12 cellular contexts compared by ENCODE assay signal in the genomic region with DNA sequence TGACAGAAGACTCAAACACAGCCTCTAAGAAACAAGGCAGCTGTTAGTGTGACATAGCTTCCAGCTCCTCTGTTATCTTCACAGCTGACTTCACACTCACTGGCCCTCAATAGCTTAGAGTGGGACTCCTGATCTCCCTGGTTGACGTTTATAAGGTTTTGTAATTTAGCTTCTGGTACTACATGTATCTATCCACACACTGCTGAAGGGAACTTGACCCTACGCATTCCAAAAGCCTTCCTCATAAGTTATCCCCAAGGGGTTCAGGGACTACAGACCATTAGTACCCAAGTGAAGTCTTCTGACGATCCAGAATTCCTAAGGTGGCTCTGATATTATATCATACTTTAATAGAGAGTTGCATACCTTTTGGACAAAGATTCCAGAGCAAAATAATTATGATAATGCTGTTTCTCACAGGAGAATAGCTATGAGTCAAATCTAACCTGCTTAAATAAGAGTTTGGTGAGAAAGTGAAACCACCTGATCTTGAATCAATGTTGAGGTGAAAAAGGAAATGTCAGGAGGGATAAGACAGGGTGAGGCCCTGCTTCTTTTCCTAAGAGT. TPM values are rescaled to one million over a fixed set of nuclear protein-coding genes. Genes with fewer than 3 reads are reported as not detected.
DNase-seq lines count a peak whose midpoint lies in the region; ATAC-seq and TF ChIP-seq lines count a peak whose summit lies in the region.
"Had no signal": no experiment of that assay in that cellular context is flagged by ENCODE, and none has a peak within 500 bp of the region (broad histone marks: within the 10 kb centered on the region; RNA-seq: fewer than 3 reads in every experiment).

No MANE protein-coding gene starts in this region.

- H3K9me3 Mint-ChIP-seq in MCF 10A (ENCODE audit: unreplicated experiment) = no peaks in the 10 kb centered on the region

- WGBS in ovary, 3 donors = 38 to 43% (median 41%) methylated on average over 3 of the region's 3 CpGs

- peaks cover 6% of the 10 kb centered on the region for H3K36me3 Mint-ChIP-seq in MCF 10A (ENCODE audit: insufficient read depth, unreplicated experiment)

- ATAC-seq in upper lobe of right lung (peak; percentile 28), GM19023 (IDR thresholded peaks at IDR 0.05; ENCODE audit: unreplicated experiment) (no peak)

- H3K27ac Mint-ChIP-seq in MCF 10A (ENCODE audit: low read depth, unreplicated experiment) = peak overlapping the region; percentile 68

- POLR2A ChIA-PET in MCF 10A (lab: Yijun Ruan, JAX) = interaction anchor here (1.0 to 1.8 kb wide), 3 partner anchors 9 to 99 kb away, joined by 3 to 7 read pairs (median 5); no protein-coding TSS in a partner anchor

- no TSS peak for BruUV-seq in MCF 10A (replicated peaks; lab: Mats Ljungman, UMichigan)

- H3K36me3 ChIP-seq in breast epithelium (no peaks in the 10 kb centered on the region), upper lobe of right lung (no peaks in the 10 kb centered on the region), ovary (no peaks in the 10 kb centered on the region)
- H3K36me3 ChIP-seq: uterus had no signal

- no peaks in the 10 kb centered on the region for H3K4me1 ChIP-seq in breast epithelium
- no peaks in the 10 kb centered on the region for H3K4me1 ChIP-seq in upper lobe of right lung
- H3K4me1 ChIP-seq in ovary (ENCODE audit: insufficient read depth) = peaks cover 1% of the 10 kb centered on the region
- H3K4me1 ChIP-seq: uterus had no signal

- H3K4me3 ChIP-seq in breast epithelium (no peak overlapping the region), fibroblast of villous mesenchyme (ENCODE audit: low read depth, low read length) (no peak overlapping the region), upper lobe of right lung (no peak overlapping the region), ovary (no peak overlapping the region)
- H3K4me3 ChIP-seq: BLaER1 treated with 17β-estradiol and CSF1 and Interleukin-3, amounts not matched to agents 10 nM and 100 nM; skin epidermis; uterus had no signal

- H3K27me3 ChIP-seq in breast epithelium (no peaks in the 10 kb centered on the region), upper lobe of right lung (no peaks in the 10 kb centered on the region), ovary (no peaks in the 10 kb centered on the region)
- H3K27me3 ChIP-seq: BLaER1 treated with 17β-estradiol and CSF1 and Interleukin-3, amounts not matched to agents 10 nM and 100 nM; uterus had no signal

- TF ChIP-seq POLR2A in breast epithelium (IDR thresholded peaks at IDR 0.05) = no peak
- TF ChIP-seq POLR2A in ovary (IDR thresholded peaks at IDR 0.05) = no peak

- DNase-seq in MCF 10A (ENCODE audit: unreplicated experiment) (peak; percentile 54), breast epithelium (ENCODE audit: low spot score in 2 of 2) (no peak), RPMI7951 (ENCODE audit: low read depth) (peak; percentile 50), fibroblast of villous mesenchyme (ENCODE audit: low read depth) (peak; percentile 91), upper lobe of right lung (no peak), HK-2 (ENCODE audit: unreplicated experiment) (no peak), ovary (no peak)
- DNase-seq: uterus had no signal

- H3K27me3 Mint-ChIP-seq in MCF 10A (ENCODE audit: insufficient read depth, unreplicated experiment) = no peaks in the 10 kb centered on the region

- CTCF ChIA-PET in MCF 10A (lab: Yijun Ruan, JAX) = interaction anchor here (4.1 kb wide), 1 partner anchor 18 kb away, joined by 24 read pairs; no protein-coding TSS in a partner anchor

- no peak for TF ChIP-seq EP300 in ovary (IDR thresholded peaks at IDR 0.05)

- H3K9me3 ChIP-seq in breast epithelium (no peaks in the 10 kb centered on the region), upper lobe of right lung (no peaks in the 10 kb centered on the region), ovary (no peaks in the 10 kb centered on the region)
- H3K9me3 ChIP-seq: BLaER1 treated with 17β-estradiol and CSF1 and Interleukin-3, amounts not matched to agents 10 nM and 100 nM; uterus had no signal

- peaks cover 14% of the 10 kb centered on the region for H3K4me1 Mint-ChIP-seq in MCF 10A (ENCODE audit: insufficient read depth, unreplicated experiment)

- intact Hi-C loops in MCF 10A (cut with micrococcal nuclease) = no loop called here
- intact Hi-C loops in breast epithelium (cut with DNase I; ENCODE audit: low total_unique reads) = no loop called here
- intact Hi-C loops in upper lobe of right lung (cut with DNase I) = no loop called here
- intact Hi-C loops in ovary (cut with DNase I) = no loop called here

- TF ChIP-seq CTCF in MCF 10A (IDR thresholded peaks at IDR 0.05; ENCODE audit: unreplicated experiment) = no peak
- TF ChIP-seq CTCF in breast epithelium (IDR thresholded peaks at IDR 0.05) = no peak
- no peak for TF ChIP-seq CTCF in fibroblast of villous mesenchyme (IDR thresholded peaks at IDR 0.05; ENCODE audit: insufficient read depth, low read depth, low read length)
- TF ChIP-seq CTCF in upper lobe of right lung (IDR thresholded peaks at IDR 0.05) = no peak
- no peak for TF ChIP-seq CTCF in ovary (IDR thresholded peaks at IDR 0.05)

- H3K27ac ChIP-seq in breast epithelium (no peak overlapping the region), upper lobe of right lung (no peak overlapping the region), ovary (no peak overlapping the region)
- H3K27ac ChIP-seq: BLaER1 treated with 17β-estradiol and CSF1 and Interleukin-3, amounts not matched to agents 10 nM and 100 nM; skin epidermis had no signal

- H3K4me3 Mint-ChIP-seq in MCF 10A (ENCODE audit: unreplicated experiment) = peak overlapping the region; percentile 35

RNA-seq across cellular contexts. Expression of a gene that starts 14.5 kb away (rescaled TPM):
- 88.6 and 100 TPM in 2 replicates for total RNA-seq in MCF 10A (2022)
- total RNA-seq in breast epithelium = 10 to 100 TPM; 32.8 to 46.5 (median 36.1) TPM
- total RNA-seq in RPMI7951 (2014; rRNA removed; shearing (Covaris generic)) = 15.6 and 16.5 TPM in 2 replicates
- total RNA-seq in fibroblast of villous mesenchyme = 70.2 and 89.4 TPM in 2 replicates
- total RNA-seq in upper lobe of right lung = 110 TPM
- 100 to 1,000 TPM in 1 of 7 donors, 10 to 100 TPM in 6; 20.5 to 104 (median 43.3) TPM for total RNA-seq in ovary
- 10 to 100 TPM; 10.9 to 36.8 TPM for polyA plus RNA-seq in ovary

RNA-seq across cellular contexts. Expression of a gene that starts 14.6 kb away (rescaled TPM):
- total RNA-seq in MCF 10A (2022) = 25.3 and 31.3 TPM in 2 replicates
- total RNA-seq in breast epithelium = 10 to 100 TPM; 14.7 to 36.1 (median 26.3) TPM
- 10.8 and 10.9 TPM in 2 replicates for total RNA-seq in RPMI7951 (2014; rRNA removed; shearing (Covaris generic))
- 15.5 and 16.1 TPM in 2 replicates for total RNA-seq in fibroblast of villous mesenchyme
- 21.4 TPM for total RNA-seq in upper lobe of right lung
- 10 to 100 TPM; 12.9 to 33.2 (median 24.9) TPM for total RNA-seq in ovary
- polyA plus RNA-seq in ovary = 10 to 100 TPM in 1 of 2 donors, 1 to 10 TPM in 1; 9.2 to 20.5 TPM

RNA-seq across cellular contexts. Expression of a gene that starts 16.3 kb away (rescaled TPM):
- total RNA-seq in MCF 10A (2022) = not detected in 2 replicates
- not detected for total RNA-seq in breast epithelium
- not detected in 2 replicates for total RNA-seq in RPMI7951 (2014; rRNA removed; shearing (Covaris generic))
- total RNA-seq in fibroblast of villous mesenchyme = not detected in 2 replicates
- total RNA-seq in upper lobe of right lung = not detected
- not detected for total RNA-seq in ovary
- polyA plus RNA-seq in ovary = not detected
- total RNA-seq: glomerular endothelial cell, uterus had no signal

Comparison
In these comparisons a context has a peak if more than half of its experiments do, and no peak if none do; other contexts are left out.
1. DNase-seq: peak in MCF 10A (single experiment), RPMI7951 (single experiment) and fibroblast of villous mesenchyme (single experiment); none in breast epithelium (0 of 2), upper lobe of right lung (single experiment), HK-2 (single experiment) and ovary (0 of 5).